In genomic region chr6:144341831-144342527, GRCh38 we compare ENCODE assay signal across 12 cellular contexts. TPM values are rescaled to one million over a fixed set of nuclear protein-coding genes. Genes with fewer than 3 reads are reported as not detected.
DNase-seq lines count a peak whose midpoint lies in the region; ATAC-seq and TF ChIP-seq lines count a peak whose summit lies in the region.
"Had no signal": no experiment of that assay in that cellular context is flagged by ENCODE, and none has a peak within 500 bp of the region (broad histone marks: within the 10 kb centered on the region; RNA-seq: fewer than 3 reads in every experiment).

No MANE protein-coding gene starts in this region.

- H3K4me3 ChIP-seq in colonic mucosa (no peak overlapping the region), thyroid gland (replicated peaks in 1 of 3) (no peak overlapping the region)

- no peak overlapping the region for H3K27ac ChIP-seq in colonic mucosa
- H3K27ac ChIP-seq in thyroid gland: peak overlapping the region; percentile 9 to 61 (median 48)

- H3K9me3 ChIP-seq in colonic mucosa (no peaks in the 10 kb centered on the region), thyroid gland (no peaks in the 10 kb centered on the region)

- peak; percentile 40 for ATAC-seq in HG03342 (IDR thresholded peaks at IDR 0.05; ENCODE audit: unreplicated experiment)
- ATAC-seq in SK-N-SH treated with all-trans-retinoic acid at 6 μM for 48 hours: no peak

- no peaks in the 10 kb centered on the region for H3K27me3 ChIP-seq in colonic mucosa
- no peaks in the 10 kb centered on the region for H3K27me3 ChIP-seq in thyroid gland

- H3K36me3 ChIP-seq in colonic mucosa (no peaks in the 10 kb centered on the region), thyroid gland (no peaks in the 10 kb centered on the region)

- no peak for DNase-seq in activated CD4-positive, alpha-beta T cell treated with anti-CD3 and anti-CD28 coated beads, Interleukin-2, amount 10 ng/mL, durations not matched to agents 7 days and 5 days
- no peak for DNase-seq in activated CD4-positive, alpha-beta T cell treated with anti-CD3 and anti-CD28 coated beads for 4 hours
- DNase-seq in colonic mucosa (peak; percentile 46), thyroid gland (no peak), CD1c-positive myeloid dendritic cell (ENCODE audit: extremely low spot score) (no peak)
- no peak for DNase-seq in effector CD4-positive, alpha-beta T cell
- DNase-seq: activated T-cell treated with anti-CD3 and anti-CD28 coated beads, Interleukin-2, amount 50 U/mL, for 1 hour; effector CD8-positive, alpha-beta T cell; NCI-H1436 treated with DMSO at 0.1 percent for 48 hours; retina had no signal

- H3K9ac ChIP-seq in colonic mucosa (ENCODE audit: low read depth in 2 of 2, low read length in 2 of 2): no peak overlapping the region

- H3K4me1 ChIP-seq in colonic mucosa: no peaks in the 10 kb centered on the region
- H3K4me1 ChIP-seq in thyroid gland: peaks cover 69 to 94% of the 10 kb centered on the region in 2 donors

- no peak for TF ChIP-seq CTCF in colonic mucosa (IDR thresholded peaks at IDR 0.05)
- TF ChIP-seq CTCF in thyroid gland (IDR thresholded peaks at IDR 0.05): no peak

- intact Hi-C loops in colonic mucosa (cut with DNase I): loop anchor here (10.0 kb wide), 1 partner anchor 73 kb away; no protein-coding TSS in a partner anchor
- intact Hi-C loops in thyroid gland (cut with DNase I): no loop called here

- no peak for TF ChIP-seq POLR2A in thyroid gland (IDR thresholded peaks at IDR 0.05)

- H3K4me1 Mint-ChIP-seq in activated CD4-positive, alpha-beta T cell treated with anti-CD3 and anti-CD28 coated beads, Interleukin-2, amount 10 ng/mL, durations not matched to agents 7 days and 5 days: peaks cover 63% of the 10 kb centered on the region

- 86% methylated on average over 5 of the region's 5 CpGs for WGBS in thyroid gland, 2 donors

- peak overlapping the region; percentile 37 for H3K27ac Mint-ChIP-seq in activated CD4-positive, alpha-beta T cell treated with anti-CD3 and anti-CD28 coated beads, Interleukin-2, amount 10 ng/mL, durations not matched to agents 7 days and 5 days

- H3K27me3 Mint-ChIP-seq in activated CD4-positive, alpha-beta T cell treated with anti-CD3 and anti-CD28 coated beads, Interleukin-2, amount 10 ng/mL, durations not matched to agents 7 days and 5 days: no peaks in the 10 kb centered on the region

- POLR2A ChIA-PET in activated CD4-positive, alpha-beta T cell treated with anti-CD3 and anti-CD28 coated beads, Interleukin-2, amount 10 ng/mL, durations not matched to agents 7 days and 5 days (lab: Charles Lee): no interaction called here

- no peak overlapping the region for H3K4me3 Mint-ChIP-seq in activated CD4-positive, alpha-beta T cell treated with anti-CD3 and anti-CD28 coated beads, Interleukin-2, amount 10 ng/mL, durations not matched to agents 7 days and 5 days

- H3K9me3 Mint-ChIP-seq in activated CD4-positive, alpha-beta T cell treated with anti-CD3 and anti-CD28 coated beads, Interleukin-2, amount 10 ng/mL, durations not matched to agents 7 days and 5 days: no peaks in the 10 kb centered on the region

- CTCF ChIA-PET in activated CD4-positive, alpha-beta T cell treated with anti-CD3 and anti-CD28 coated beads, Interleukin-2, amount 10 ng/mL, durations not matched to agents 7 days and 5 days (lab: Charles Lee): interaction anchor here (1.0 kb wide), 1 partner anchor 28 kb away, joined by 3 read pairs; no protein-coding TSS in a partner anchor

- peaks cover 13% of the 10 kb centered on the region for H3K36me3 Mint-ChIP-seq in activated CD4-positive, alpha-beta T cell treated with anti-CD3 and anti-CD28 coated beads, Interleukin-2, amount 10 ng/mL, durations not matched to agents 7 days and 5 days (ENCODE audit: low read depth)

TF ChIP-seq in SK-N-SH treated with all-trans-retinoic acid at 6 μM for 48 hours, 23 proteins besides CTCF, POLR2A, EP300 and RAD21:
- TF ChIP-seq TSHZ2 (CRISPR knock-in tag; IDR thresholded peaks at IDR 0.05) (no peak), TCF4 (CRISPR knock-in tag; IDR thresholded peaks at IDR 0.05; ENCODE audit: borderline replicate concordance) (no peak), PATZ1 (CRISPR knock-in tag; IDR thresholded peaks at IDR 0.05; ENCODE audit: borderline replicate concordance) (no peak), POU6F1 (CRISPR knock-in tag; IDR thresholded peaks at IDR 0.05; ENCODE audit: borderline replicate concordance, low read depth) (no peak), CSRNP3 (CRISPR knock-in tag; IDR thresholded peaks at IDR 0.05) (no peak), SNAI2 (CRISPR knock-in tag; IDR thresholded peaks at IDR 0.05) (no peak), TOX (CRISPR knock-in tag; IDR thresholded peaks at IDR 0.05; ENCODE audit: borderline replicate concordance) (no peak), ARNTL (CRISPR knock-in tag; IDR thresholded peaks at IDR 0.05; ENCODE audit: borderline replicate concordance, low read depth) (no peak), BACH2 (CRISPR knock-in tag; IDR thresholded peaks at IDR 0.05; ENCODE audit: borderline replicate concordance) (no peak)

RNA-seq across cellular contexts. Expression of gene UTRN, which starts 56.8 kb away (rescaled TPM):
- 100 to 1,000 TPM; 134 to 143 TPM for total RNA-seq in activated CD4-positive, alpha-beta T cell treated with anti-CD3 and anti-CD28 coated beads, Interleukin-2, amount 10 ng/mL, durations not matched to agents 7 days and 5 days
- 10 to 100 TPM; 72.7 to 80.1 TPM for total RNA-seq in colonic mucosa
- 100 to 1,000 TPM; 383 to 473 (median 415) TPM for total RNA-seq in thyroid gland
